In the genomic region with DNA sequence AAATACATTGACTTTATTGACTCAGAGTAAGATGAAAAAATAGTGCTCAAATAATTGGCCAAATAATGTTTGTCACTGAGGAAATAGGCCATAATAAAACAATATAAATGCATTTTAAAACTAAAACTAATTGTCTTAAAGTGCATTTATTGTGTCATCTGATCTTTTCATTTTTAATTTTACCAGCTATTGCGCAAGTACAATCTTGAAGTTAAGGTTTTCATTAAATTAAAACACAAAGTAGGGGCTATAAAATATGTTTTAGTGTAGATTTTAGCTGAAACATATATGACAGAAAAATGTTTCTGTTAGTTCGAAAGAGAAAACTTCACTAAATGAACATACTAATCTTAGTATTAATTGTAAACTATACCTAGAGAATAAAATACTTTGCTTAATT, we compare ENCODE assay signal across 31 cellular contexts.
"Had no signal": no experiment of that assay in that cellular context is flagged by ENCODE, and none has a peak within 500 bp of the region (broad histone marks: within the 10 kb centered on the region; RNA-seq: fewer than 3 reads in every experiment).

No MANE protein-coding gene starts in this region.

- H3K27ac Mint-ChIP-seq: natural killer cell; nephron; neural progenitor cell; progenitor cell of endocrine pancreas; stimulated activated memory B cell treated with anti-CD40 and anti-IgM and Interleukin-4, amounts not matched to agents 10 μg/mL and 1 μg/mL and 100 μg/mL, for 72 hours; stimulated activated naive CD8-positive, alpha-beta T cell treated with anti-CD3 and anti-CD28 coated beads, Interleukin-15, amount 100 ng/mL, for 72 hours; type B pancreatic cell had no signal

- H3K9me3 ChIP-seq: ovary, psoas muscle, suprapubic skin, testis, tibial artery, transverse colon, upper lobe of right lung, uterus had no signal

- DNase-seq: natural killer cell; occipital lobe; ovary; posterior cingulate gyrus; psoas muscle; right cardiac atrium; spleen; stimulated activated CD4-positive, alpha-beta T cell treated with anti-CD3 and anti-CD28 coated beads, Interleukin-12 subunit alpha, Interleukin-12 subunit beta, amount 100 ng/mL, for 4 hours; stimulated activated CD4-positive, alpha-beta T cell treated with anti-CD3 and anti-CD28 coated beads, Interleukin-1b, Interleukin-23, amount 100 ng/mL, for 48 hours; stimulated activated CD4-positive, alpha-beta T cell treated with anti-CD3 and anti-CD28 coated beads, Interleukin-4, amount 100 ng/mL, for 1 hour; stimulated activated CD4-positive, alpha-beta T cell treated with anti-CD3 and anti-CD28 coated beads, Interleukin-4, amount 100 ng/mL, for 4 hours; stimulated activated CD8-positive, alpha-beta memory T cell treated with anti-CD3 and anti-CD28 coated beads, Interleukin-4, amount 100 ng/mL, for 48 hours; stimulated activated naive CD4-positive, alpha-beta T cell; stimulated activated naive CD8-positive, alpha-beta T cell treated with anti-CD3 and anti-CD28 coated beads, Interleukin-15, amount 100 ng/mL, for 72 hours; stimulated activated naive CD8-positive, alpha-beta T cell treated with anti-CD3 and anti-CD28 coated beads, Interleukin-15, Interleukin-2, amounts not matched to agents 100 U/mL and 50 U/mL, for 24 hours; substantia nigra; testis; tibial artery; transverse colon; upper lobe of right lung; uterus had no signal

- H3K4me3 Mint-ChIP-seq: natural killer cell; nephron; neural progenitor cell; stimulated activated memory B cell treated with anti-CD40 and anti-IgM and Interleukin-4, amounts not matched to agents 10 μg/mL and 1 μg/mL and 100 μg/mL, for 72 hours; stimulated activated naive CD8-positive, alpha-beta T cell treated with anti-CD3 and anti-CD28 coated beads, Interleukin-15, amount 100 ng/mL, for 72 hours; type B pancreatic cell had no signal

- H3K27me3 Mint-ChIP-seq: progenitor cell of endocrine pancreas; stimulated activated memory B cell treated with anti-CD40 and anti-IgM and Interleukin-4, amounts not matched to agents 10 μg/mL and 1 μg/mL and 100 μg/mL, for 72 hours; stimulated activated naive CD8-positive, alpha-beta T cell treated with anti-CD3 and anti-CD28 coated beads, Interleukin-15, amount 100 ng/mL, for 72 hours; type B pancreatic cell had no signal

- H3K36me3 Mint-ChIP-seq: natural killer cell; neural progenitor cell; stimulated activated memory B cell treated with anti-CD40 and anti-IgM and Interleukin-4, amounts not matched to agents 10 μg/mL and 1 μg/mL and 100 μg/mL, for 72 hours; type B pancreatic cell had no signal

- H3K4me3 ChIP-seq: neural progenitor cell, ovary, psoas muscle, skin epidermis, smooth muscle cell, spleen, suprapubic skin, testis, tibial artery, transverse colon, upper lobe of right lung, uterus had no signal

- H3K4me1 ChIP-seq: neural progenitor cell, parathyroid adenoma, psoas muscle, spleen, suprapubic skin, testis, tibial artery, transverse colon, upper lobe of right lung, uterus had no signal

- ATAC-seq: natural killer cell; psoas muscle; right cardiac atrium; sciatic nerve; stimulated activated memory B cell treated with anti-CD40 and anti-IgM and Interleukin-4, amounts not matched to agents 10 μg/mL and 1 μg/mL and 100 μg/mL, for 72 hours; stimulated activated naive CD8-positive, alpha-beta T cell treated with anti-CD3 and anti-CD28 coated beads, Interleukin-15, amount 100 ng/mL, for 72 hours; stimulated activated naive CD8-positive, alpha-beta T cell treated with anti-CD3 and anti-CD28 coated beads, Interleukin-15, Interleukin-2, amounts not matched to agents 100 U/mL and 50 U/mL, for 24 hours; upper lobe of right lung had no signal

- H3K27me3 ChIP-seq: neural progenitor cell, ovary, spleen, suprapubic skin, testis, tibial artery, transverse colon, upper lobe of right lung, uterus had no signal

- H3K36me3 ChIP-seq: neural progenitor cell, ovary, spleen, suprapubic skin, tibial artery, transverse colon, upper lobe of right lung, uterus had no signal

- H3K27ac ChIP-seq: neural progenitor cell, ovary, parathyroid adenoma, psoas muscle, skin epidermis, spleen, suprapubic skin, testis, tibial artery, transverse colon, upper lobe of right lung, uterus had no signal

- H2AFZ ChIP-seq: neural progenitor cell, parathyroid adenoma had no signal

- H3K4me2 ChIP-seq: neural progenitor cell, smooth muscle cell had no signal

- H3K9me3 Mint-ChIP-seq: neural progenitor cell; stimulated activated memory B cell treated with anti-CD40 and anti-IgM and Interleukin-4, amounts not matched to agents 10 μg/mL and 1 μg/mL and 100 μg/mL, for 72 hours; type B pancreatic cell had no signal

- H3K4me1 Mint-ChIP-seq: natural killer cell; nephron; neural progenitor cell; stimulated activated memory B cell treated with anti-CD40 and anti-IgM and Interleukin-4, amounts not matched to agents 10 μg/mL and 1 μg/mL and 100 μg/mL, for 72 hours; stimulated activated naive CD8-positive, alpha-beta T cell treated with anti-CD3 and anti-CD28 coated beads, Interleukin-15, amount 100 ng/mL, for 72 hours had no signal

- H3K79me2 ChIP-seq: parathyroid adenoma had no signal

- H3K9ac ChIP-seq: neural progenitor cell, parathyroid adenoma had no signal
